ENCODE assay signal across 8 cellular contexts in the genomic region with DNA sequence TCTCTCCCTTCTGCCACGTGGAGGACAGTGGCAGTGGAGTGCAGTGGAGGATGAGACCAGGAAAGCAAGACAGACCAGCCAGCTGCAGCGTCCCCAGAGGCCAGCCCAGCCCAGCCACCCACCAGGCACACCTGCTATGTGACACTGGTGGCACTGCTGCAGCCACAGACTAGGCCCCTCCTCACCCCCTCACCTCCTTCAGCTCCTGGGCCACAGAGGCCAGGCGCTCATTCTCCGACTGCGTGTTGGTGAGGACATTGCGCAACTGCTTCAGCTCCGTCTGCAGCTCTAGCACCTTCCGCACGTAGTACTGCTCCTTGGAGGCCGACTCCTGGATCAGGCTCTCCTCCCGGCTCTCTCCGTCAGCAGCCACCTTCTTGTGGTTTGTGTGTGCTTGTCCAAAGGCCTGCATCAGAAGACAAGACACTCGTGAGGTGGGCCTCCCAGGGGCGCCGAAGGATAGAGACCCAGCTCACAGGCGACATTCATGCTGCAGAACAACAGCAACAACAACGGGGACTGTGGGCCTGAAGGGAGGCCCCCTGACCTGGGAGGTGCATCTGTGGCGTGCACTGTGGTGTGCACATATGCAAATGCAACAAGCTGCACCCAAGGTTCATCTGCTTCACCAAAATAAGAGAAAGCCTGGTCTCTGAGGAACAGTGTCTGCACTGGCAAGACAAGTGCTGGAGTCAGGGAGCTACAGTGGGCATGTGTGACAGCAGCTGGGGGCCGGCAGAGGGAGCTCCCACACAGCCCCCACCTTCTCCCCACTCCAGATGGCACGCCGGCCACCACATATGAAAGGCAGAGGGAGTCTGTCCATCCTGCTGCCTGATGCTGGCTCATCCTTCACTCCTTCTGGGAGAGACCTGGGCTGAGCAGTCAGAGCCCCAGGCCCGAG. TPM values are rescaled to one million over a fixed set of nuclear protein-coding genes. Genes with fewer than 3 reads are reported as not detected.
DNase-seq lines count a peak whose midpoint lies in the region; ATAC-seq, FAIRE-seq and TF ChIP-seq lines count a peak whose summit lies in the region.

No MANE protein-coding gene starts in this region.

- in situ Hi-C loops in HepG2 (cut with HindIII; ENCODE audit: extremely low pct_ligation_motif_present, low pct_unique_long_range_greater_than_20kb) = no loop called here

- no peak overlapping the region for H2AFZ ChIP-seq in HepG2 (ENCODE audit: low read length)

- peak; percentile 65 for TF ChIP-seq CTCF in HepG2 (CRISPR knock-in tag; IDR thresholded peaks at IDR 0.05)
- TF ChIP-seq CTCF in activated CD8-positive, alpha-beta T cell treated with anti-CD3 and anti-CD28 coated beads for 36 hours (IDR thresholded peaks at IDR 0.05) = no peak

- peaks cover 12 to 33% of the 10 kb centered on the region in 2 experiments; a peak in 4 of 5 replicates for H3K36me3 ChIP-seq in HepG2 (replicated peaks in 1 of 2; ENCODE audit: control insufficient read depth in 1 of 2, insufficient read depth in 2 of 2, low read length in 2 of 2)

- no peak overlapping the region for H3K9ac ChIP-seq in HepG2 (ENCODE audit: insufficient read depth, low read depth, low read length)

- TF ChIP-seq POLR2A in HepG2 (IDR thresholded peaks at IDR 0.05; ENCODE audit: insufficient read depth in 1 of 2, low read depth in 2 of 2, low read length in 2 of 2) = no peak

- peak overlapping the region; percentile 42 for H3K27ac Mint-ChIP-seq in activated naive CD8-positive, alpha-beta T cell treated with anti-CD3 and anti-CD28 coated beads, Interleukin-2, amount 10 ng/mL, durations not matched to agents 7 days and 5 days
- no peak overlapping the region for H3K27ac Mint-ChIP-seq in activated CD8-positive, alpha-beta T cell treated with anti-CD3 and anti-CD28 coated beads for 36 hours

- H3K4me1 Mint-ChIP-seq in activated naive CD8-positive, alpha-beta T cell treated with anti-CD3 and anti-CD28 coated beads, Interleukin-2, amount 10 ng/mL, durations not matched to agents 7 days and 5 days = peaks cover 12% of the 10 kb centered on the region
- peaks cover 19% of the 10 kb centered on the region for H3K4me1 Mint-ChIP-seq in activated CD8-positive, alpha-beta T cell treated with anti-CD3 and anti-CD28 coated beads for 36 hours (ENCODE audit: low read depth)

- H3K4me2 ChIP-seq in HepG2 (ENCODE audit: low read depth, low read length) = no peak overlapping the region

- no peaks in the 10 kb centered on the region for H3K9me3 ChIP-seq in HepG2 (ENCODE audit: low read length)

- DNase-seq in DMS114 treated with DMSO at 0.1 percent for 48 hours (lab: John Stamatoyannopoulos, UW; ENCODE audit: unreplicated experiment) (peak; percentile 16), HepG2 (ENCODE audit: low spot score) (peak; percentile 16), NCI-H1105 (lab: John Stamatoyannopoulos, UW) (no peak)
- DNase-seq in activated naive CD8-positive, alpha-beta T cell treated with anti-CD3 and anti-CD28 coated beads, Interleukin-2, amount 10 ng/mL, durations not matched to agents 7 days and 5 days = no peak
- no peak for DNase-seq in activated CD8-positive, alpha-beta T cell treated with anti-CD3 and anti-CD28 coated beads for 36 hours
- no peak for DNase-seq in effector CD4-positive, alpha-beta T cell

- ATAC-seq in GM19438 (IDR thresholded peaks at IDR 0.05; ENCODE audit: low read depth, unreplicated experiment) (peak; percentile 88), HG03439 (IDR thresholded peaks at IDR 0.05; ENCODE audit: unreplicated experiment) (peak; percentile 68), HepG2 (peak; percentile 86)
- no peak for ATAC-seq in activated naive CD8-positive, alpha-beta T cell treated with anti-CD3 and anti-CD28 coated beads, Interleukin-2, amount 10 ng/mL, durations not matched to agents 7 days and 5 days (ENCODE audit: low read depth)
- ATAC-seq in activated CD8-positive, alpha-beta T cell treated with anti-CD3 and anti-CD28 coated beads for 36 hours = no peak

- POLR2A ChIA-PET in activated naive CD8-positive, alpha-beta T cell treated with anti-CD3 and anti-CD28 coated beads, Interleukin-2, amount 10 ng/mL, durations not matched to agents 7 days and 5 days (lab: Charles Lee) = no interaction called here
- POLR2A ChIA-PET in HepG2 (lab: Yijun Ruan, JAX) = no interaction called here
- POLR2A ChIA-PET in activated CD8-positive, alpha-beta T cell treated with anti-CD3 and anti-CD28 coated beads for 36 hours (lab: Charles Lee) = interaction anchor here (0.6 kb wide), 1 partner anchor 698 kb away, joined by 4 read pairs; no protein-coding TSS in a partner anchor

- H3K27me3 Mint-ChIP-seq in activated naive CD8-positive, alpha-beta T cell treated with anti-CD3 and anti-CD28 coated beads, Interleukin-2, amount 10 ng/mL, durations not matched to agents 7 days and 5 days = no peaks in the 10 kb centered on the region
- no peaks in the 10 kb centered on the region for H3K27me3 Mint-ChIP-seq in activated CD8-positive, alpha-beta T cell treated with anti-CD3 and anti-CD28 coated beads for 36 hours

- WGBS in HepG2 (ENCODE audit: low lambda C conversion rate) = 91% methylated on average over 17 of the region's 22 CpGs

- peak; percentile 65 for TF ChIP-seq RAD21 in HepG2 (CRISPR knock-in tag; IDR thresholded peaks at IDR 0.05)

- no peak overlapping the region for H3K27ac ChIP-seq in HepG2 (ENCODE audit: extremely low read length, insufficient read depth, low read length)

- intact Hi-C loops in HepG2 (cut with micrococcal nuclease; ENCODE audit: unreplicated experiment) = loop anchor here (1.0 kb wide), 1 partner anchor 61 kb away; no protein-coding TSS in a partner anchor
- intact Hi-C loops in activated CD8-positive, alpha-beta T cell treated with anti-CD3 and anti-CD28 coated beads for 36 hours (cut with micrococcal nuclease) = no loop called here

- CTCF ChIA-PET in HepG2 (lab: Yijun Ruan, JAX; ENCODE audit: low intra/inter-chr PET ratio, low total read pairs) = interaction anchor here (1.6 kb wide), 1 partner anchor 62 kb away, joined by 15 read pairs; no protein-coding TSS in a partner anchor
- CTCF ChIA-PET in activated CD8-positive, alpha-beta T cell treated with anti-CD3 and anti-CD28 coated beads for 36 hours (lab: Charles Lee) = interaction anchor here (1.4 kb wide), 1 partner anchor 32 kb away, joined by 6 read pairs; no protein-coding TSS in a partner anchor

- H4K20me1 ChIP-seq in HepG2 (ENCODE audit: insufficient read depth, low read length) = peaks cover 10% of the 10 kb centered on the region; the same call in 1 of the 2 replicates

- no peaks in the 10 kb centered on the region for H3K9me3 Mint-ChIP-seq in activated naive CD8-positive, alpha-beta T cell treated with anti-CD3 and anti-CD28 coated beads, Interleukin-2, amount 10 ng/mL, durations not matched to agents 7 days and 5 days
- H3K9me3 Mint-ChIP-seq in activated CD8-positive, alpha-beta T cell treated with anti-CD3 and anti-CD28 coated beads for 36 hours = no peaks in the 10 kb centered on the region

- no TSS peak for BruUV-seq in HepG2 (replicated peaks; lab: Mats Ljungman, UMichigan)

- no peak overlapping the region for H3K4me3 Mint-ChIP-seq in activated naive CD8-positive, alpha-beta T cell treated with anti-CD3 and anti-CD28 coated beads, Interleukin-2, amount 10 ng/mL, durations not matched to agents 7 days and 5 days
- no peak overlapping the region for H3K4me3 Mint-ChIP-seq in activated CD8-positive, alpha-beta T cell treated with anti-CD3 and anti-CD28 coated beads for 36 hours

- no peak for FAIRE-seq in HepG2 (lab: Jason Lieb, UNC)

- H3K4me3 ChIP-seq in HepG2 (replicated peaks in 1 of 3; ENCODE audit: insufficient read depth in 1 of 3, low read depth in 2 of 3, low read length in 3 of 3) = no peak overlapping the region

- TF ChIP-seq EP300 in HepG2 (IDR thresholded peaks at IDR 0.05; ENCODE audit: low read depth in 2 of 2, low read length in 2 of 2) (no peak), HepG2 (CRISPR knock-in tag; IDR thresholded peaks at IDR 0.05; ENCODE audit: borderline replicate concordance) (no peak)

- H3K36me3 Mint-ChIP-seq in activated naive CD8-positive, alpha-beta T cell treated with anti-CD3 and anti-CD28 coated beads, Interleukin-2, amount 10 ng/mL, durations not matched to agents 7 days and 5 days = peaks cover 2% of the 10 kb centered on the region
- H3K36me3 Mint-ChIP-seq in activated CD8-positive, alpha-beta T cell treated with anti-CD3 and anti-CD28 coated beads for 36 hours (ENCODE audit: low read depth) = peaks cover 5% of the 10 kb centered on the region

- peaks cover 14% of the 10 kb centered on the region for H3K79me2 ChIP-seq in HepG2 (ENCODE audit: insufficient read depth, low read length)

- H3K27me3 ChIP-seq in HepG2 (ENCODE audit: control insufficient read depth in 1 of 2, insufficient read depth in 2 of 2, low read length in 2 of 2) = no peaks in the 10 kb centered on the region

- peaks cover 13% of the 10 kb centered on the region; the same call in 1 of the 2 replicates for H3K4me1 ChIP-seq in HepG2 (ENCODE audit: insufficient read depth, low read length)

RNA-seq across cellular contexts. Expression of a gene that starts 35.5 kb away (rescaled TPM):
- 10 to 100 TPM; 31.1 to 31.5 TPM for total RNA-seq in activated naive CD8-positive, alpha-beta T cell treated with anti-CD3 and anti-CD28 coated beads, Interleukin-2, amount 10 ng/mL, durations not matched to agents 7 days and 5 days
- 17.4 and 18.3 TPM in 2 replicates for total RNA-seq in HepG2 (2016; rRNA removed; fragmentation: Illumina TruSeq; extraction: Trizol)
- total RNA-seq in HepG2 (2016; cell fraction: cytosol; rRNA removed; fragmentation: Illumina TruSeq; extraction: Trizol; ENCODE audit: low read depth) = 2.2 and 2.6 TPM in 2 replicates
- 17.1 and 17.9 TPM in 2 replicates for total RNA-seq in HepG2 (2016; cell fraction: insoluble cytoplasmic fraction; rRNA removed; fragmentation: Illumina TruSeq; extraction: Trizol)
- total RNA-seq in HepG2 (2016; cell fraction: membrane; rRNA removed; fragmentation: Illumina TruSeq; extraction: Trizol) = 7.5 and 8.2 TPM in 2 replicates
- total RNA-seq in HepG2 (2016; cell fraction: nucleus; rRNA removed; fragmentation: Illumina TruSeq; extraction: Trizol) = 15.1 and 18.6 TPM in 2 replicates
- 5.1 and 6.3 TPM in 2 replicates for polyA plus RNA-seq in HepG2 (2011; rRNA removed)
- 5.7 and 6.0 TPM in 2 replicates for polyA plus RNA-seq in HepG2 (2011; cell fraction: cytosol; rRNA removed)
- 9.9 and 11.3 TPM in 2 replicates for polyA plus RNA-seq in HepG2 (2011; cell fraction: nucleus; rRNA removed)
- polyA plus RNA-seq in HepG2 (2012) = 9.8 and 11.5 TPM in 2 replicates
- 1.1 TPM in 2 replicates for polyA plus RNA-seq in HepG2 (2016; cell fraction: cytosol; fragmentation: Illumina TruSeq; extraction: Trizol; ENCODE audit: low read depth)
- 15.2 and 16.4 TPM in 2 replicates for polyA plus RNA-seq in HepG2 (2016; cell fraction: insoluble cytoplasmic fraction; fragmentation: Illumina TruSeq; extraction: Trizol; ENCODE audit: low read depth)
- 3.5 and 4.1 TPM in 2 replicates for polyA plus RNA-seq in HepG2 (2016; cell fraction: membrane; fragmentation: Illumina TruSeq; extraction: Trizol; ENCODE audit: low read depth)
- 17.8 and 17.9 TPM in 2 replicates for polyA plus RNA-seq in HepG2 (2016; cell fraction: nucleus; fragmentation: Illumina TruSeq; extraction: Trizol; ENCODE audit: insufficient read depth, low read depth)
- polyA minus RNA-seq in HepG2 (2011; rRNA and poly(A)+ RNA removed; ENCODE audit: low replicate concordance) = 10.1 and 10.5 TPM in 2 replicates
- polyA minus RNA-seq in HepG2 (2011; cell fraction: cytosol; rRNA and poly(A)+ RNA removed) = 6.4 and 6.6 TPM in 2 replicates
- 8.7 and 9.5 TPM in 2 replicates for polyA minus RNA-seq in HepG2 (2011; cell fraction: nucleus; rRNA and poly(A)+ RNA removed)
- 10 to 100 TPM; 14.2 to 16.8 TPM for total RNA-seq in activated CD8-positive, alpha-beta T cell treated with anti-CD3 and anti-CD28 coated beads for 36 hours

RNA-seq across cellular contexts. Expression of a gene that starts 59.2 kb away (rescaled TPM):
- 1 to 10 TPM; 9.4 to 9.7 TPM for total RNA-seq in activated naive CD8-positive, alpha-beta T cell treated with anti-CD3 and anti-CD28 coated beads, Interleukin-2, amount 10 ng/mL, durations not matched to agents 7 days and 5 days
- 14.1 and 15.1 TPM in 2 replicates for total RNA-seq in HepG2 (2016; rRNA removed; fragmentation: Illumina TruSeq; extraction: Trizol)
- 0.91 and 1.3 TPM in 2 replicates for total RNA-seq in HepG2 (2016; cell fraction: cytosol; rRNA removed; fragmentation: Illumina TruSeq; extraction: Trizol; ENCODE audit: low read depth)
- total RNA-seq in HepG2 (2016; cell fraction: insoluble cytoplasmic fraction; rRNA removed; fragmentation: Illumina TruSeq; extraction: Trizol) = 12.9 and 15.9 TPM in 2 replicates
- total RNA-seq in HepG2 (2016; cell fraction: membrane; rRNA removed; fragmentation: Illumina TruSeq; extraction: Trizol) = 4.6 and 5.0 TPM in 2 replicates
- 6.5 and 8.3 TPM in 2 replicates for total RNA-seq in HepG2 (2016; cell fraction: nucleus; rRNA removed; fragmentation: Illumina TruSeq; extraction: Trizol)
- polyA plus RNA-seq in HepG2 (2011; rRNA removed) = 9.9 and 11.2 TPM in 2 replicates
- 10.8 and 11.0 TPM in 2 replicates for polyA plus RNA-seq in HepG2 (2011; cell fraction: cytosol; rRNA removed)
- 17.2 and 18.8 TPM in 2 replicates for polyA plus RNA-seq in HepG2 (2011; cell fraction: nucleus; rRNA removed)
- 5.3 and 5.7 TPM in 2 replicates for polyA plus RNA-seq in HepG2 (2012)
- 0.66 and 1.2 TPM in 2 replicates for polyA plus RNA-seq in HepG2 (2016; cell fraction: cytosol; fragmentation: Illumina TruSeq; extraction: Trizol; ENCODE audit: low read depth)
- 16.3 and 16.9 TPM in 2 replicates for polyA plus RNA-seq in HepG2 (2016; cell fraction: insoluble cytoplasmic fraction; fragmentation: Illumina TruSeq; extraction: Trizol; ENCODE audit: low read depth)
- 2.2 and 3.4 TPM in 2 replicates for polyA plus RNA-seq in HepG2 (2016; cell fraction: membrane; fragmentation: Illumina TruSeq; extraction: Trizol; ENCODE audit: low read depth)
- polyA plus RNA-seq in HepG2 (2016; cell fraction: nucleus; fragmentation: Illumina TruSeq; extraction: Trizol; ENCODE audit: insufficient read depth, low read depth) = 12.6 and 15.6 TPM in 2 replicates
- 61.7 and 67.2 TPM in 2 replicates for polyA minus RNA-seq in HepG2 (2011; rRNA and poly(A)+ RNA removed; ENCODE audit: low replicate concordance)
- 6.2 and 7.6 TPM in 2 replicates for polyA minus RNA-seq in HepG2 (2011; cell fraction: cytosol; rRNA and poly(A)+ RNA removed)
- polyA minus RNA-seq in HepG2 (2011; cell fraction: nucleus; rRNA and poly(A)+ RNA removed) = 9.8 and 10.4 TPM in 2 replicates
- total RNA-seq in activated CD8-positive, alpha-beta T cell treated with anti-CD3 and anti-CD28 coated beads for 36 hours = 10 to 100 TPM; 12.5 to 15.8 TPM

Comparison
In these comparisons a context has a peak if more than half of its experiments do, and no peak if none do; other contexts are left out.
1. DNase-seq: peak in DMS114 treated with DMSO at 0.1 percent for 48 hours (single experiment) and HepG2 (single experiment); none in activated naive CD8-positive, alpha-beta T cell treated with anti-CD3 and anti-CD28 coated beads, Interleukin-2, amount 10 ng/mL, durations not matched to agents 7 days and 5 days (single experiment), activated CD8-positive, alpha-beta T cell treated with anti-CD3 and anti-CD28 coated beads for 36 hours (single experiment), effector CD4-positive, alpha-beta T cell (single experiment) and NCI-H1105 (single experiment).
2. ATAC-seq: peak in GM19438 (single experiment), HG03439 (single experiment) and HepG2 (single experiment); none in activated naive CD8-positive, alpha-beta T cell treated with anti-CD3 and anti-CD28 coated beads, Interleukin-2, amount 10 ng/mL, durations not matched to agents 7 days and 5 days (single experiment) and activated CD8-positive, alpha-beta T cell treated with anti-CD3 and anti-CD28 coated beads for 36 hours (single experiment).